In genomic region chr12:111685811-111686573, GRCh38 we compare ENCODE assay signal across 8 cellular contexts. TPM values are rescaled to one million over a fixed set of nuclear protein-coding genes. Genes with fewer than 3 reads are reported as not detected.
A peak's percentile ranks its signal among the peaks of the same experiment; 100 is the strongest.
DNase-seq lines count a peak whose midpoint lies in the region; ATAC-seq, FAIRE-seq and TF ChIP-seq lines count a peak whose summit lies in the region.

ACAD10 (plus strand) TSS chr12:111686053; CDS start chr12:111692710, 6,657 bp downstream.
BRAP (minus strand) TSS chr12:111685956; CDS start chr12:111685792, 164 bp downstream.

- peaks cover 4 to 6% of the 10 kb centered on the region in 2 donors for H3K4me1 ChIP-seq in small intestine (ENCODE audit: control insufficient read depth in 2 of 2, insufficient read depth in 1 of 2, low read depth in 1 of 2, low read length in 1 of 2)

- CTCF ChIA-PET in WTC11 (lab: Charles Lee), result interaction anchor here (0.6 to 3.0 kb wide), 9 partner anchors 11 to 295 kb away, joined by 3 to 13 read pairs (median 3); no protein-coding TSS in a partner anchor

- peak within 1 kb of the TSS; percentile 95 for H3K27ac Mint-ChIP-seq in WTC11

- peaks cover 23% of the 10 kb centered on the region for H3K36me3 Mint-ChIP-seq in WTC11

- in situ Hi-C loops in GM18951 (cut with MboI; ENCODE audit: low sequenced_read_pairs, unreplicated experiment), result no loop called here

- peaks cover 26% of the 10 kb centered on the region for H3K4me1 Mint-ChIP-seq in WTC11

- peak; percentile 98 for TF ChIP-seq POLR2A in GM18951 (IDR thresholded peaks at IDR 0.05; ENCODE audit: extremely low read depth, insufficient read depth, insufficient read length)

- POLR2A ChIA-PET in WTC11 (lab: Charles Lee), result interaction anchor here (0.6 to 1.5 kb wide), 5 partner anchors 24 to 127 kb away, joined by 3 to 6 read pairs (median 4); partner anchors contain the start of gene ALDH2

- H3K9me3 Mint-ChIP-seq in WTC11, result no peaks in the 10 kb centered on the region

- ATAC-seq in HG03175 (IDR thresholded peaks at IDR 0.05; ENCODE audit: unreplicated experiment) (peak; percentile 90), WTC11 (peak; percentile 94)

- peak within 1 kb of the TSS; percentile 89 to 91 for H3K27ac ChIP-seq in small intestine (ENCODE audit: low read depth in 1 of 2, low read length in 1 of 2)

- FAIRE-seq in small intestine (lab: Jason Lieb, UNC), result no peak

- no peaks in the 10 kb centered on the region for H3K9me3 ChIP-seq in small intestine (ENCODE audit: control insufficient read depth, low read depth)

- H3K36me3 ChIP-seq in small intestine (ENCODE audit: control insufficient read depth in 2 of 2, insufficient read depth in 2 of 2, low read length in 2 of 2), result peaks cover 9% of the 10 kb centered on the region in 2 donors

- H3K4me3 ChIP-seq in cardiac fibroblast (replicated peaks in 1 of 2; ENCODE audit: low read depth in 2 of 2, low read length in 2 of 2) (peak within 1 kb of the TSS; percentile 67 to 89), small intestine (ENCODE audit: low read depth in 1 of 2, low read length in 2 of 2) (peak within 1 kb of the TSS; percentile 68 to 87)

- no peak for TF ChIP-seq CTCF in WTC11 (IDR thresholded peaks at IDR 0.05)
- TF ChIP-seq CTCF in cardiac fibroblast (IDR thresholded peaks at IDR 0.05; ENCODE audit: low read depth, low read length), result no peak

- DNase-seq in AG08396 (ENCODE audit: low spot score) (peak; percentile 99), NCI-H226 (peak; percentile 92), WTC11 (ENCODE audit: low spot score) (peak; percentile 93), cardiac fibroblast (ENCODE audit: low read depth in 2 of 2) (peak; percentile 93 to 96), iPS-NIHi11 (ENCODE audit: low spot score) (peak; percentile 99), small intestine (peak; percentile 95)

- H3K4me3 Mint-ChIP-seq in WTC11, result peak within 1 kb of the TSS; percentile 99

- no peaks in the 10 kb centered on the region for H3K27me3 ChIP-seq in small intestine (ENCODE audit: control insufficient read depth in 2 of 2, insufficient read depth in 2 of 2, low read length in 2 of 2)

- H3K27me3 Mint-ChIP-seq in WTC11 (ENCODE audit: low read depth), result no peaks in the 10 kb centered on the region; the same call in 1 of the 2 replicates

- 0% methylated on average over 49 to 63 of the region's 63 CpGs for WGBS in small intestine, 3 donors

TF ChIP-seq in WTC11, 78 proteins besides CTCF, POLR2A, EP300 and RAD21 (continues in another document):
- no peak for TF ChIP-seq ERG (CRISPR knock-in tag; IDR thresholded peaks at IDR 0.05)
- no peak for TF ChIP-seq ZNF138 (CRISPR knock-in tag; conservative IDR thresholded peaks at IDR 0.05)
- TF ChIP-seq E2F4 (CRISPR knock-in tag; IDR thresholded peaks at IDR 0.05; ENCODE audit: borderline replicate concordance, low read depth), result 0 out of 2 replicates have a peak, but pooled peaks have one; percentile 21
- TF ChIP-seq ESRRA (CRISPR knock-in tag; IDR thresholded peaks at IDR 0.05; ENCODE audit: borderline replicate concordance), result no peak
- TF ChIP-seq GTF2I (CRISPR knock-in tag; conservative IDR thresholded peaks at IDR 0.05), result peak; percentile 95
- TF ChIP-seq ZNF232 (CRISPR knock-in tag; IDR thresholded peaks at IDR 0.05), result peak; percentile 53; the same call in 1 of the 2 replicates
- peak; percentile 60; the same call in 1 of the 2 replicates for TF ChIP-seq E2F1 (CRISPR knock-in tag; IDR thresholded peaks at IDR 0.05)
- TF ChIP-seq SP1 (CRISPR knock-in tag; conservative IDR thresholded peaks at IDR 0.05), result peak; percentile 62; the same call in 1 of the 2 replicates
- TF ChIP-seq PRDM15 (CRISPR knock-in tag; IDR thresholded peaks at IDR 0.05), result no peak
- peak; percentile 61 for TF ChIP-seq GABPB1 (CRISPR knock-in tag; IDR thresholded peaks at IDR 0.05)
- 0 out of 2 replicates have a peak, but pooled peaks have one; percentile 33 for TF ChIP-seq USF1 (CRISPR knock-in tag; IDR thresholded peaks at IDR 0.05)
- TF ChIP-seq E2F5 (CRISPR knock-in tag; IDR thresholded peaks at IDR 0.05), result peak; percentile 46; the same call in 1 of the 2 replicates
- 0 out of 2 replicates have a peak, but pooled peaks have one; percentile 20 for TF ChIP-seq ZNF317 (CRISPR knock-in tag; IDR thresholded peaks at IDR 0.05; ENCODE audit: borderline replicate concordance, low read depth)

RNA-seq across cellular contexts. Expression of gene ACAD10, which starts in this region (rescaled TPM):
- 29.1 to 37.5 TPM (median 37.1 TPM) in 3 replicates for total RNA-seq in WTC11 (2021)
- polyA plus RNA-seq in small intestine, result 10 to 100 TPM; 20.2 to 42.5 (median 28.4) TPM

RNA-seq across cellular contexts. Expression of gene BRAP, which starts in this region (rescaled TPM):
- total RNA-seq in WTC11 (2021), result 17.3 to 18.3 TPM (median 18.1 TPM) in 3 replicates
- polyA plus RNA-seq in small intestine, result 1 to 10 TPM; 7.8 to 9.4 (median 8.1) TPM

Comparison
In these comparisons a context has a peak if more than half of its experiments do, and no peak if none do; other contexts are left out.
1. Peak in every context shown above with its lines: DNase-seq, ATAC-seq, H3K4me3 ChIP-seq and H3K27ac ChIP-seq.